ENCODE assay signal across 8 cellular contexts in genomic region chr16:23836078-23836403, GRCh38. TPM values are rescaled to one million over a fixed set of nuclear protein-coding genes. Genes with fewer than 3 reads are reported as not detected.
DNase-seq lines count a peak whose midpoint lies in the region; ATAC-seq and TF ChIP-seq lines count a peak whose summit lies in the region.

No MANE protein-coding gene starts in this region.

- no peaks in the 10 kb centered on the region for H3K9me3 Mint-ChIP-seq in CD8-positive, alpha-beta T cell
- peaks cover 2% of the 10 kb centered on the region for H3K9me3 Mint-ChIP-seq in memory B cell

- no peak for TF ChIP-seq CTCF in CD8-positive, alpha-beta T cell (IDR thresholded peaks at IDR 0.05)
- TF ChIP-seq CTCF in GM10248 (IDR thresholded peaks at IDR 0.05; ENCODE audit: control extremely low read depth, extremely low read depth, low read depth, missing control alignments), result no peak

- H3K9me3 ChIP-seq in CD8-positive, alpha-beta T cell (ENCODE audit: low read length), result no peaks in the 10 kb centered on the region
- H3K9me3 ChIP-seq in T-helper 17 cell (ENCODE audit: control insufficient read depth, low read length, poor library complexity, severe bottlenecking), result no peaks in the 10 kb centered on the region

- peak in 2 of 7 experiments; percentile 8 to 29 for DNase-seq in CD8-positive, alpha-beta T cell
- DNase-seq in T-helper 17 cell, result no peak
- no peak for DNase-seq in memory B cell (ENCODE audit: low spot score in 2 of 2)
- DNase-seq in medulla oblongata (ENCODE audit: extremely low spot score), result no peak
- DNase-seq in SKM-1 treated with dmso at 0.1 percent for 144 hours (lab: John Stamatoyannopoulos, UW; ENCODE audit: unreplicated experiment), result no peak
- DNase-seq in hippocampal formation (lab: John Stamatoyannopoulos, UW), result no peak
- no peak for DNase-seq in GM10248 (ENCODE audit: extremely low spot score)

- H3K27ac ChIP-seq in CD8-positive, alpha-beta T cell (ENCODE audit: low read depth, low read length), result peak overlapping the region; percentile 44

- peaks cover 58% of the 10 kb centered on the region for H3K4me1 Mint-ChIP-seq in CD8-positive, alpha-beta T cell (ENCODE audit: low read depth)
- H3K4me1 Mint-ChIP-seq in T-helper 17 cell, result peaks cover 55% of the 10 kb centered on the region
- peaks cover 34% of the 10 kb centered on the region for H3K4me1 Mint-ChIP-seq in memory B cell

- POLR2A ChIA-PET in CD8-positive, alpha-beta T cell (lab: Charles Lee), result interaction anchor here (0.9 to 2.0 kb wide), 4 partner anchors 9 to 128 kb away, joined by 3 to 7 read pairs (median 4); no protein-coding TSS in a partner anchor
- POLR2A ChIA-PET in GM10248 (lab: Yijun Ruan, JAX), result no interaction called here

- H3K36me3 Mint-ChIP-seq in CD8-positive, alpha-beta T cell, result peaks cover 29% of the 10 kb centered on the region
- H3K36me3 Mint-ChIP-seq in T-helper 17 cell (ENCODE audit: low read depth) (peaks cover 5% of the 10 kb centered on the region), memory B cell (peaks cover 24% of the 10 kb centered on the region)

- intact Hi-C loops in CD8-positive, alpha-beta T cell (cut with DNase I, micrococcal nuclease), result loop anchor here (2.0 to 10.0 kb wide), 5 partner anchors 29 to 699 kb away; partner anchors contain the start of genes COG7 (in 1 of the 2) and RBBP6 (in 1 of the 2)

- peak; percentile 29 for ATAC-seq in CD8-positive, alpha-beta T cell
- ATAC-seq in GM21528 (IDR thresholded peaks at IDR 0.05; ENCODE audit: low FRiP score, unreplicated experiment), result peak; percentile 4
- peak; percentile 56 for ATAC-seq in T-helper 17 cell
- ATAC-seq in memory B cell (ENCODE audit: low read depth), result peak; percentile 41

- no peak overlapping the region for H3K27ac Mint-ChIP-seq in CD8-positive, alpha-beta T cell
- H3K27ac Mint-ChIP-seq in T-helper 17 cell (no peak overlapping the region), memory B cell (peak overlapping the region; percentile 78)

- peak overlapping the region; percentile 93 for H3K4me3 ChIP-seq in CD8-positive, alpha-beta T cell (ENCODE audit: low read depth, low read length)

- no peaks in the 10 kb centered on the region for H3K27me3 Mint-ChIP-seq in CD8-positive, alpha-beta T cell (ENCODE audit: low read depth)
- no peaks in the 10 kb centered on the region for H3K27me3 Mint-ChIP-seq in T-helper 17 cell
- no peaks in the 10 kb centered on the region for H3K27me3 Mint-ChIP-seq in memory B cell

- CTCF ChIA-PET in CD8-positive, alpha-beta T cell (lab: Charles Lee), result interaction anchor here (0.7 to 4.4 kb wide), 2 partner anchors 34 to 176 kb away, joined by 3 to 31 read pairs; no protein-coding TSS in a partner anchor
- CTCF ChIA-PET in GM10248 (lab: Yijun Ruan, JAX), result interaction anchor here (3.4 kb wide), 1 partner anchor 32 kb away, joined by 22 read pairs; no protein-coding TSS in a partner anchor

- H3K4me3 Mint-ChIP-seq in CD8-positive, alpha-beta T cell, result peak overlapping the region; percentile 99
- H3K4me3 Mint-ChIP-seq in T-helper 17 cell (peak overlapping the region; percentile 100), memory B cell (peak overlapping the region; percentile 98)

- peaks cover 49% of the 10 kb centered on the region for H3K4me1 ChIP-seq in CD8-positive, alpha-beta T cell (ENCODE audit: insufficient read depth, low read length)

- no peaks in the 10 kb centered on the region for H3K27me3 ChIP-seq in CD8-positive, alpha-beta T cell (ENCODE audit: insufficient read depth, low read length)

- H3K36me3 ChIP-seq in CD8-positive, alpha-beta T cell (ENCODE audit: insufficient read depth, low read length), result no peaks in the 10 kb centered on the region

RNA-seq across cellular contexts. Expression of gene PRKCB, which starts 0.3 kb away (rescaled TPM):
- 10 to 100 TPM; 62.8 to 64.4 TPM for total RNA-seq in CD8-positive, alpha-beta T cell
- total RNA-seq in T-helper 17 cell, result 100 to 1,000 TPM; 122 to 137 TPM

Comparison
In these comparisons a context has a peak if more than half of its experiments do, and no peak if none do; other contexts are left out.
1. ATAC-seq: peak in every context shown above with its lines; median percentile 56 in T-helper 17 cell; 41 in memory B cell; 29 in CD8-positive, alpha-beta T cell; 4 in GM21528.